10 cellular contexts compared by ENCODE assay signal in genomic region chr17:40448639-40449261, GRCh38. TPM values are rescaled to one million over a fixed set of nuclear protein-coding genes. Genes with fewer than 3 reads are reported as not detected.
DNase-seq lines count a peak whose midpoint lies in the region; TF ChIP-seq lines count a peak whose summit lies in the region.
"Had no signal": no experiment of that assay in that cellular context is flagged by ENCODE, and none has a peak within 500 bp of the region (broad histone marks: within the 10 kb centered on the region; RNA-seq: fewer than 3 reads in every experiment).

No MANE protein-coding gene starts in this region.

- H3K27ac ChIP-seq in ACC112 (ENCODE audit: low read depth, low read length) (peak overlapping the region; percentile 59), KOPT-K1 (ENCODE audit: low read depth, low read length, poor library complexity, severe bottlenecking) (peak overlapping the region; percentile 35), muscle layer of colon (ENCODE audit: low read depth, low read length) (peak overlapping the region; percentile 98), Karpas-422 (ENCODE audit: low read length) (no peak overlapping the region)

- H3K4me1 Mint-ChIP-seq in endothelial cell (ENCODE audit: unreplicated experiment) = peaks cover 70% of the 10 kb centered on the region

- H3K4me3 Mint-ChIP-seq in endothelial cell (ENCODE audit: unreplicated experiment) = peak overlapping the region; percentile 94

- peaks cover 46% of the 10 kb centered on the region for H3K36me3 Mint-ChIP-seq in endothelial cell (ENCODE audit: low read depth, unreplicated experiment)
- H3K36me3 Mint-ChIP-seq: CD4-positive, CD25-positive, alpha-beta regulatory T cell had no signal

- no peak overlapping the region for H3K4me2 ChIP-seq in Karpas-422 (ENCODE audit: low read depth, low read length, poor library complexity, severe bottlenecking)

- H3K4me1 ChIP-seq in ACC112 (ENCODE audit: control insufficient read depth, insufficient read depth, low read length, unreplicated experiment) (peaks cover 70% of the 10 kb centered on the region), muscle layer of colon (ENCODE audit: insufficient read depth, low read length) (peaks cover 82% of the 10 kb centered on the region), Karpas-422 (ENCODE audit: low read length) (no peaks in the 10 kb centered on the region)

- H4K20me1 ChIP-seq in Karpas-422 (ENCODE audit: insufficient read depth, low read depth, low read length) = no peaks in the 10 kb centered on the region; the same call in 1 of the 2 replicates

- H3K9ac ChIP-seq in muscle layer of colon (ENCODE audit: low read length) (peak overlapping the region; percentile 60), Karpas-422 (ENCODE audit: low read length) (no peak overlapping the region; the same call in 1 of the 2 replicates)

- H3K36me3 ChIP-seq in ACC112 (ENCODE audit: insufficient read depth, low read length) (peaks cover 33% of the 10 kb centered on the region; the same call in 1 of the 2 replicates), KOPT-K1 (ENCODE audit: insufficient read depth, low read length) (no peaks in the 10 kb centered on the region), muscle layer of colon (ENCODE audit: insufficient read depth, low read length) (peaks cover 33% of the 10 kb centered on the region), Karpas-422 (ENCODE audit: insufficient read depth, low read length) (no peaks in the 10 kb centered on the region)

- no peaks in the 10 kb centered on the region for H3K9me3 Mint-ChIP-seq in endothelial cell (ENCODE audit: unreplicated experiment)

- H2AFZ ChIP-seq in ACC112 (ENCODE audit: low read length, unreplicated experiment) (no peak overlapping the region), Karpas-422 (ENCODE audit: low read length) (no peak overlapping the region)

- peak overlapping the region; percentile 96 for H3K4me3 ChIP-seq in ACC112 (ENCODE audit: low read depth, low read length)
- peak overlapping the region; percentile 7 to 77 for H3K4me3 ChIP-seq in muscle layer of colon (ENCODE audit: low read depth in 1 of 2, low read length in 2 of 2)
- H3K4me3 ChIP-seq in Karpas-422 (ENCODE audit: low read length) = no peak overlapping the region

- TF ChIP-seq CTCF in endothelial cell (IDR thresholded peaks at IDR 0.05; ENCODE audit: unreplicated experiment) = no peak

- no peaks in the 10 kb centered on the region for H3K9me2 ChIP-seq in Karpas-422 (replicated peaks; ENCODE audit: insufficient read depth, low read length)

- peaks cover 17% of the 10 kb centered on the region for H3K27me3 Mint-ChIP-seq in endothelial cell (ENCODE audit: unreplicated experiment)

- DNase-seq in endothelial cell (ENCODE audit: low spot score) (no peak), nucleus accumbens (lab: John Stamatoyannopoulos, UW) (no peak), GM19240 (ENCODE audit: insufficient read length, low spot score) (no peak), Karpas-422 (no peak)
- DNase-seq in activated CD4-positive, CD25-positive, alpha-beta regulatory T cell treated with anti-CD3 and anti-CD28 coated beads, Interleukin-2, amount 50 U/mL, for 72 hours = no peak
- DNase-seq: CD4-positive, CD25-positive, alpha-beta regulatory T cell; trophoblast cell had no signal

- H3K9me3 ChIP-seq in KOPT-K1 (ENCODE audit: insufficient read depth, low read length, poor library complexity, severe bottlenecking) (no peaks in the 10 kb centered on the region), muscle layer of colon (ENCODE audit: low read length) (no peaks in the 10 kb centered on the region), Karpas-422 (ENCODE audit: low read length) (no peaks in the 10 kb centered on the region)

- H3K27me3 ChIP-seq in ACC112 (ENCODE audit: insufficient read depth, low read length) (no peaks in the 10 kb centered on the region), muscle layer of colon (ENCODE audit: control insufficient read depth in 1 of 2, insufficient read depth in 2 of 2, low read length in 2 of 2) (no peaks in the 10 kb centered on the region), Karpas-422 (ENCODE audit: low read length) (no peaks in the 10 kb centered on the region)

- H3K27ac Mint-ChIP-seq in endothelial cell (ENCODE audit: unreplicated experiment) = peak overlapping the region; percentile 85
- H3K27ac Mint-ChIP-seq: CD4-positive, CD25-positive, alpha-beta regulatory T cell had no signal

- H3K79me2 ChIP-seq in ACC112 (ENCODE audit: control insufficient read depth, insufficient read depth, low read length, unreplicated experiment) (peaks cover 87% of the 10 kb centered on the region), Karpas-422 (ENCODE audit: low read length) (no peaks in the 10 kb centered on the region)

RNA-seq across cellular contexts. Expression of gene IGFBP4, which starts 5.5 kb away (rescaled TPM):
- total RNA-seq in endothelial cell (ENCODE audit: unreplicated experiment) = 1,531 TPM
- total RNA-seq in Karpas-422 (2014; rRNA removed; shearing (Covaris generic); ENCODE audit: low replicate concordance) = not detected in 2 replicates

RNA-seq across cellular contexts. Expression of gene TOP2A, which starts 31.1 kb away (rescaled TPM):
- 28.3 TPM for total RNA-seq in endothelial cell (ENCODE audit: unreplicated experiment)
- total RNA-seq in Karpas-422 (2014; rRNA removed; shearing (Covaris generic); ENCODE audit: low replicate concordance) = 101 and 199 TPM in 2 replicates

RNA-seq across cellular contexts. Expression of gene TNS4, which starts 52.7 kb away (rescaled TPM):
- 0.08 TPM for total RNA-seq in endothelial cell (ENCODE audit: unreplicated experiment)
- total RNA-seq in Karpas-422 (2014; rRNA removed; shearing (Covaris generic); ENCODE audit: low replicate concordance) = not detected in 2 replicates

Comparison
In these comparisons a context has a peak if more than half of its experiments do, and no peak if none do; other contexts are left out.
1. RNA of gene IGFBP4, which starts 5.5 kb away (total RNA-seq): 1,531 TPM in endothelial cell (single experiment); not detected in Karpas-422; every median in the first group is over 1,000 times any median in the second.